18 cellular contexts compared by ENCODE assay signal in genomic region chr10:30970760-30971460, GRCh38.
DNase-seq lines count a peak whose midpoint lies in the region; ATAC-seq and TF ChIP-seq lines count a peak whose summit lies in the region.
"Had no signal": no experiment of that assay in that cellular context is flagged by ENCODE, and none has a peak within 500 bp of the region (broad histone marks: within the 10 kb centered on the region; RNA-seq: fewer than 3 reads in every experiment).

No MANE protein-coding gene starts in this region.

- no peaks in the 10 kb centered on the region for H3K79me1 ChIP-seq in trophoblast cell (ENCODE audit: low read length)

- H3K4me1 ChIP-seq in gastroesophageal sphincter: peaks cover 12 to 67% (median 13%) of the 10 kb centered on the region in 3 donors
- H3K4me1 ChIP-seq in trophoblast cell (ENCODE audit: control insufficient read depth in 1 of 2, insufficient read depth in 2 of 2, low read length in 2 of 2): peaks cover 0 to 3% of the 10 kb centered on the region in 2 experiments
- H3K4me1 ChIP-seq in vagina: peaks cover 17% of the 10 kb centered on the region
- H3K4me1 ChIP-seq in Karpas-422 (ENCODE audit: low read length): no peaks in the 10 kb centered on the region
- no peaks in the 10 kb centered on the region for H3K4me1 ChIP-seq in A673 (ENCODE audit: insufficient read depth, low read length, poor library complexity, severe bottlenecking)
- H3K4me1 ChIP-seq: adrenal gland; BLaER1 treated with 17β-estradiol and CSF1 and Interleukin-3, amounts not matched to agents 10 nM and 100 nM had no signal

- intact Hi-C loops in Right ventricle myocardium inferior (cut with DNase I) (loop anchor here (5.0 kb wide), 1 partner anchor 61 kb away; the partner anchor contains the start of gene ZNF438), cardiac septum (cut with DNase I) (loop anchor here (5.0 kb wide), 1 partner anchor 61 kb away; the partner anchor contains the start of gene ZNF438), vagina (cut with DNase I) (no loop called here), A673 (cut with micrococcal nuclease; ENCODE audit: unreplicated experiment) (no loop called here)

- H4K20me1 ChIP-seq in Karpas-422 (ENCODE audit: insufficient read depth, low read depth, low read length): no peaks in the 10 kb centered on the region
- H4K20me1 ChIP-seq: BLaER1 treated with 17β-estradiol and CSF1 and Interleukin-3, amounts not matched to agents 10 nM and 100 nM had no signal

- POLR2A ChIA-PET in A673 (lab: Charles Lee; ENCODE audit: low non-redundant PET): no interaction called here

- no peak overlapping the region for H4K91ac ChIP-seq in trophoblast cell (ENCODE audit: low read depth, low read length)

- H3K4me3 ChIP-seq in gastroesophageal sphincter (no peak overlapping the region), trophoblast cell (ENCODE audit: low read depth, low read length) (no peak overlapping the region), vagina (no peak overlapping the region), Karpas-422 (ENCODE audit: low read length) (no peak overlapping the region), A673 (ENCODE audit: low read depth, low read length, poor library complexity, severe bottlenecking) (no peak overlapping the region)
- H3K4me3 ChIP-seq: adrenal gland; BLaER1 treated with 17β-estradiol and CSF1 and Interleukin-3, amounts not matched to agents 10 nM and 100 nM; MG63; stomach had no signal

- H4K12ac ChIP-seq in trophoblast cell (ENCODE audit: low read depth, low read length): no peak overlapping the region

- no peak for TF ChIP-seq CTCF in gastroesophageal sphincter (IDR thresholded peaks at IDR 0.05)
- TF ChIP-seq CTCF in vagina (IDR thresholded peaks at IDR 0.05): no peak
- TF ChIP-seq CTCF in A673 (conservative IDR thresholded peaks at IDR 0.05; ENCODE audit: low read depth, low read length): no peak

- no peak overlapping the region for H3K23ac ChIP-seq in trophoblast cell (ENCODE audit: low read length)

- no peak for TF ChIP-seq EP300 in gastroesophageal sphincter (IDR thresholded peaks at IDR 0.05)

- no peak overlapping the region for H3K14ac ChIP-seq in trophoblast cell (ENCODE audit: low read length)

- H2BK120ac ChIP-seq in trophoblast cell (ENCODE audit: insufficient read depth, low read length, poor library complexity): no peak overlapping the region

- H4K8ac ChIP-seq in trophoblast cell (ENCODE audit: low read depth, low read length): no peak overlapping the region

- H3K27ac ChIP-seq in gastroesophageal sphincter: peak overlapping the region in 3 of 4 donors; percentile 3 to 39 (median 4)
- H3K27ac ChIP-seq in trophoblast cell (ENCODE audit: low read depth, low read length): no peak overlapping the region
- H3K27ac ChIP-seq in vagina: peak overlapping the region; percentile 5
- H3K27ac ChIP-seq in Karpas-422 (ENCODE audit: low read length): no peak overlapping the region
- no peak overlapping the region for H3K27ac ChIP-seq in A673 (ENCODE audit: low read depth, low read length, poor library complexity, severe bottlenecking)
- H3K27ac ChIP-seq: adrenal gland; BLaER1 treated with 17β-estradiol and CSF1 and Interleukin-3, amounts not matched to agents 10 nM and 100 nM; stomach had no signal

- H3K9me3 ChIP-seq in gastroesophageal sphincter: no peaks in the 10 kb centered on the region
- H3K9me3 ChIP-seq in trophoblast cell (ENCODE audit: insufficient read depth, low read depth, low read length): no peaks in the 10 kb centered on the region
- H3K9me3 ChIP-seq in vagina: no peaks in the 10 kb centered on the region
- no peaks in the 10 kb centered on the region for H3K9me3 ChIP-seq in Karpas-422 (ENCODE audit: low read length)
- no peaks in the 10 kb centered on the region for H3K9me3 ChIP-seq in A673 (ENCODE audit: low read depth, low read length, poor library complexity, severe bottlenecking)
- H3K9me3 ChIP-seq: adrenal gland; BLaER1 treated with 17β-estradiol and CSF1 and Interleukin-3, amounts not matched to agents 10 nM and 100 nM; MG63; stomach had no signal

- no peaks in the 10 kb centered on the region for H3K9me2 ChIP-seq in Karpas-422 (replicated peaks; ENCODE audit: insufficient read depth, low read length)

- no peak overlapping the region for H2AFZ ChIP-seq in trophoblast cell (ENCODE audit: insufficient read depth, low read length, poor library complexity)
- H2AFZ ChIP-seq in Karpas-422 (ENCODE audit: low read length): no peak overlapping the region

- ATAC-seq in Right ventricle myocardium inferior: peak; percentile 83
- ATAC-seq in gastroesophageal sphincter: peak; percentile 75
- ATAC-seq in GM21619 (IDR thresholded peaks at IDR 0.05; ENCODE audit: unreplicated experiment): no peak
- ATAC-seq: activated CD4-positive, alpha-beta T cell treated with anti-CD3 and anti-CD28 coated beads for 36 hours; left lobe of liver had no signal

- WGBS in gastroesophageal sphincter (ENCODE audit: low coverage in 1 of 2), 2 donors: 60 to 84% methylated on average over 3 to 4 of the region's 4 CpGs
- no CpG with 5 or more reads among the region's 4 CpGs for WGBS in trophoblast cell (ENCODE audit: extremely low coverage, insufficient coverage, insufficient read length)

- H3K79me2 ChIP-seq in trophoblast cell (ENCODE audit: control insufficient read depth, insufficient read depth, low read length, poor library complexity): no peaks in the 10 kb centered on the region
- no peaks in the 10 kb centered on the region for H3K79me2 ChIP-seq in Karpas-422 (ENCODE audit: low read length)

- H3K36me3 ChIP-seq in gastroesophageal sphincter: no peaks in the 10 kb centered on the region
- H3K36me3 ChIP-seq in trophoblast cell (ENCODE audit: control insufficient read depth in 1 of 2, insufficient read depth in 2 of 2, low read length in 2 of 2): no peaks in the 10 kb centered on the region
- H3K36me3 ChIP-seq in vagina: no peaks in the 10 kb centered on the region
- H3K36me3 ChIP-seq in Karpas-422 (ENCODE audit: insufficient read depth, low read length): no peaks in the 10 kb centered on the region
- no peaks in the 10 kb centered on the region for H3K36me3 ChIP-seq in A673 (ENCODE audit: insufficient read depth, low read length, poor library complexity, severe bottlenecking)
- H3K36me3 ChIP-seq: adrenal gland, MG63, stomach had no signal

- DNase-seq in Right ventricle myocardium inferior (ENCODE audit: missing footprints) (no peak), cardiac septum (ENCODE audit: low spot score) (no peak), trophoblast cell (peak; percentile 37 to 78), vagina (ENCODE audit: extremely low spot score in 2 of 2) (no peak), Karpas-422 (no peak), A673 (ENCODE audit: low spot score) (no peak)
- DNase-seq: activated CD4-positive, alpha-beta T cell treated with anti-CD3 and anti-CD28 coated beads for 36 hours; adrenal gland; effector CD8-positive, alpha-beta T cell; MG63; NCI-H2029; occipital lobe; RPMI8226; stomach had no signal

- H3K18ac ChIP-seq in trophoblast cell (ENCODE audit: low read length): no peak overlapping the region

- H3K4ac ChIP-seq in trophoblast cell (ENCODE audit: low read depth, low read length): no peak overlapping the region

- H2BK12ac ChIP-seq in trophoblast cell (ENCODE audit: low read length): no peak overlapping the region

- no TSS peak for BruUV-seq in A673 (replicated peaks; lab: Mats Ljungman, UMichigan)

- CTCF ChIA-PET in A673 (lab: Charles Lee): no interaction called here

- no peak for TF ChIP-seq POLR2A in gastroesophageal sphincter (IDR thresholded peaks at IDR 0.05)
- no peak for TF ChIP-seq POLR2A in vagina (IDR thresholded peaks at IDR 0.05)

- no peak overlapping the region for H2BK5ac ChIP-seq in trophoblast cell (ENCODE audit: low read depth, low read length, poor library complexity)

- H3K27me3 ChIP-seq in gastroesophageal sphincter (no peaks in the 10 kb centered on the region), trophoblast cell (ENCODE audit: insufficient read depth, low read length) (no peaks in the 10 kb centered on the region), vagina (no peaks in the 10 kb centered on the region), Karpas-422 (ENCODE audit: low read length) (no peaks in the 10 kb centered on the region), A673 (replicated peaks; ENCODE audit: insufficient read depth, low read depth, low read length, poor library complexity) (no peaks in the 10 kb centered on the region)
- H3K27me3 ChIP-seq: adrenal gland; BLaER1 treated with 17β-estradiol and CSF1 and Interleukin-3, amounts not matched to agents 10 nM and 100 nM; MG63; stomach had no signal

- no peak overlapping the region for H2AK5ac ChIP-seq in trophoblast cell (ENCODE audit: low read length)

- H3K4me2 ChIP-seq in trophoblast cell (ENCODE audit: low read length) (no peak overlapping the region), Karpas-422 (ENCODE audit: low read depth, low read length, poor library complexity, severe bottlenecking) (no peak overlapping the region)
- H3K4me2 ChIP-seq: BLaER1 treated with 17β-estradiol and CSF1 and Interleukin-3, amounts not matched to agents 10 nM and 100 nM had no signal

- H3K9ac ChIP-seq in trophoblast cell (ENCODE audit: low read length): no peak overlapping the region
- no peak overlapping the region for H3K9ac ChIP-seq in Karpas-422 (ENCODE audit: low read length)
- H3K9ac ChIP-seq: BLaER1 treated with 17β-estradiol and CSF1 and Interleukin-3, amounts not matched to agents 10 nM and 100 nM had no signal

Comparison
In these comparisons a context has a peak if more than half of its experiments do, and no peak if none do; other contexts are left out.
1. DNase-seq: peak in trophoblast cell (2 of 2); none in Right ventricle myocardium inferior (single experiment), cardiac septum (single experiment), vagina (0 of 2), Karpas-422 (single experiment) and A673 (single experiment).
2. H3K27ac ChIP-seq: peak in gastroesophageal sphincter (3 of 4) and vagina (single experiment); none in trophoblast cell (single experiment), Karpas-422 (single experiment) and A673 (single experiment).
3. intact Hi-C loops: an anchor here in Right ventricle myocardium inferior (5.0 kb wide) and cardiac septum (5.0 kb wide); none called in vagina and A673.